In genomic region chr1:41268154-41268770, GRCh38 we compare ENCODE assay signal across 1 cellular context.
TF ChIP-seq lines count a peak whose summit lies in the region.

No MANE protein-coding gene starts in this region.

TF ChIP-seq in HepG2, 621 proteins besides CTCF, POLR2A, EP300 and RAD21 (continued from another document):
- TF ChIP-seq HOMEZ (CRISPR knock-in tag; IDR thresholded peaks at IDR 0.05; ENCODE audit: low read depth) (no peak), YEATS4 (CRISPR knock-in tag; IDR thresholded peaks at IDR 0.05; ENCODE audit: borderline replicate concordance) (no peak), ZNF263 (CRISPR knock-in tag; IDR thresholded peaks at IDR 0.05) (no peak), ZNF784 (CRISPR knock-in tag; IDR thresholded peaks at IDR 0.05; ENCODE audit: borderline replicate concordance) (no peak), ZNF234 (CRISPR knock-in tag; conservative IDR thresholded peaks at IDR 0.05) (no peak), HNRNPH1 (optimal IDR thresholded peaks at IDR 0.05; ENCODE audit: low read depth, low read length) (no peak), AHDC1 (CRISPR knock-in tag; IDR thresholded peaks at IDR 0.05; ENCODE audit: borderline replicate concordance) (no peak), ZNF251 (CRISPR knock-in tag; IDR thresholded peaks at IDR 0.05) (no peak), ZBTB14 (CRISPR knock-in tag; IDR thresholded peaks at IDR 0.05) (no peak), KMT2A (CRISPR knock-in tag; IDR thresholded peaks at IDR 0.05) (no peak), JUN (CRISPR knock-in tag; IDR thresholded peaks at IDR 0.05) (no peak), CSRNP2 (CRISPR knock-in tag; conservative IDR thresholded peaks at IDR 0.05; ENCODE audit: low read depth) (no peak), STAG1 (CRISPR knock-in tag; IDR thresholded peaks at IDR 0.05) (peak; percentile 95), ZNF646 (CRISPR knock-in tag; IDR thresholded peaks at IDR 0.05) (no peak), RAD51 (IDR thresholded peaks at IDR 0.05; ENCODE audit: borderline replicate concordance) (no peak), SOX6 (IDR thresholded peaks at IDR 0.05) (no peak), SOX6 (CRISPR knock-in tag; IDR thresholded peaks at IDR 0.05) (no peak), TFE3 (CRISPR knock-in tag; IDR thresholded peaks at IDR 0.05) (no peak), ZNF484 (CRISPR knock-in tag; IDR thresholded peaks at IDR 0.05; ENCODE audit: borderline replicate concordance, low read depth) (no peak), SP1 (IDR thresholded peaks at IDR 0.05) (no peak), SP1 (CRISPR knock-in tag; IDR thresholded peaks at IDR 0.05) (no peak), ZBTB33 (CRISPR knock-in tag; IDR thresholded peaks at IDR 0.05) (no peak), IKZF5 (CRISPR knock-in tag; IDR thresholded peaks at IDR 0.05) (0 out of 2 replicates have a peak, but pooled peaks have one; percentile 29), KDM2A (CRISPR knock-in tag; IDR thresholded peaks at IDR 0.05; ENCODE audit: borderline replicate concordance, low read depth) (peak; percentile 42; the same call in 1 of the 2 replicates), CEBPG (CRISPR knock-in tag; IDR thresholded peaks at IDR 0.05) (no peak), MED1 (CRISPR knock-in tag; IDR thresholded peaks at IDR 0.05) (no peak), SMC3 (IDR thresholded peaks at IDR 0.05; ENCODE audit: low read length) (peak; percentile 80), CHCHD3 (CRISPR knock-in tag; IDR thresholded peaks at IDR 0.05) (no peak), ZFYVE20 (CRISPR knock-in tag; IDR thresholded peaks at IDR 0.05; ENCODE audit: borderline replicate concordance, low read depth) (no peak), ONECUT2 (CRISPR knock-in tag; IDR thresholded peaks at IDR 0.05) (no peak), SALL1 (CRISPR knock-in tag; IDR thresholded peaks at IDR 0.05) (0 out of 2 replicates have a peak, but pooled peaks have one; percentile 21), ZNF33B (CRISPR knock-in tag; IDR thresholded peaks at IDR 0.05) (no peak), ZSCAN5A (CRISPR knock-in tag; IDR thresholded peaks at IDR 0.05; ENCODE audit: borderline replicate concordance) (no peak), TEAD3 (CRISPR knock-in tag; optimal IDR thresholded peaks at IDR 0.05; ENCODE audit: borderline replicate concordance) (peak; percentile 51), RXRB (CRISPR knock-in tag; IDR thresholded peaks at IDR 0.05; ENCODE audit: borderline replicate concordance) (no peak)
